In genomic region chrX:52934704-52935468, GRCh38 we compare ENCODE assay signal across 8 cellular contexts. TPM values are rescaled to one million over a fixed set of nuclear protein-coding genes. Genes with fewer than 3 reads are reported as not detected.
DNase-seq lines count a peak whose midpoint lies in the region; TF ChIP-seq lines count a peak whose summit lies in the region.

No MANE protein-coding gene starts in this region.

- H3K9me3 Mint-ChIP-seq in neural crest cell, result no peaks in the 10 kb centered on the region

- no peaks in the 10 kb centered on the region for H3K36me3 ChIP-seq in HAP-1 (replicated peaks)
- H3K36me3 ChIP-seq in stomach smooth muscle (ENCODE audit: control insufficient read depth in 2 of 2, insufficient read depth in 2 of 2, low read length in 2 of 2), result no peaks in the 10 kb centered on the region

- DNase-seq in GF-D8 (lab: John Stamatoyannopoulos, UW) (peak; percentile 79), HAP-1 (ENCODE audit: low spot score in 2 of 2) (peak; percentile 94 to 97), M059J (ENCODE audit: low read depth) (peak; percentile 95), fibroblast of the conjunctiva (ENCODE audit: low read depth) (peak; percentile 94), neural crest cell (ENCODE audit: low read depth, low spot score) (peak; percentile 90)
- peak; percentile 95 for DNase-seq in activated effector memory CD4-positive, alpha-beta T cell treated with anti-CD3 and anti-CD28 coated beads, Interleukin-2, amount 50 U/mL, for 16 hours

- 0 out of 2 replicates have a peak, but pooled peaks cover 5% of the 10 kb centered on the region for H3K4me1 ChIP-seq in HAP-1
- peaks cover 8% of the 10 kb centered on the region for H3K4me1 ChIP-seq in stomach smooth muscle (ENCODE audit: control insufficient read depth, insufficient read depth, low read length)

- H3K27me3 ChIP-seq in HAP-1 (ENCODE audit: low read depth), result no peaks in the 10 kb centered on the region
- H3K27me3 ChIP-seq in stomach smooth muscle (ENCODE audit: control insufficient read depth in 1 of 2, insufficient read depth in 2 of 2, low read length in 2 of 2), result no peaks in the 10 kb centered on the region

- peak; percentile 89 for TF ChIP-seq CTCF in neural crest cell (conservative IDR thresholded peaks at IDR 0.05)

- peaks cover 11% of the 10 kb centered on the region for H3K4me1 Mint-ChIP-seq in neural crest cell

- H3K4me3 Mint-ChIP-seq in neural crest cell, result peak overlapping the region; percentile 93

- TF ChIP-seq POLR2A in Raji (IDR thresholded peaks at IDR 0.05; ENCODE audit: insufficient read depth, low read depth, low read length), result peak; percentile 77

- H3K4me3 ChIP-seq in HAP-1 (peak overlapping the region; percentile 96), stomach smooth muscle (ENCODE audit: low read length in 2 of 2) (peak overlapping the region; percentile 78 to 96)

- H3K27ac ChIP-seq in stomach smooth muscle (ENCODE audit: low read length), result peak overlapping the region; percentile 95

- H3K36me3 Mint-ChIP-seq in neural crest cell (ENCODE audit: low read depth), result no peaks in the 10 kb centered on the region

- H3K9me3 ChIP-seq in HAP-1, result no peaks in the 10 kb centered on the region
- no peaks in the 10 kb centered on the region for H3K9me3 ChIP-seq in stomach smooth muscle (ENCODE audit: control insufficient read depth in 2 of 2, low read length in 2 of 2)

- H3K27me3 Mint-ChIP-seq in neural crest cell (ENCODE audit: low read depth), result no peaks in the 10 kb centered on the region

- peak overlapping the region; percentile 93 to 98 for H3K9ac ChIP-seq in stomach smooth muscle (ENCODE audit: low read length in 2 of 2)

- peak overlapping the region; percentile 98 for H3K27ac Mint-ChIP-seq in neural crest cell (ENCODE audit: unreplicated experiment)

- in situ Hi-C loops in HAP-1 (cut with MboI; ENCODE audit: low sequenced_read_pairs), result no loop called here

RNA-seq across cellular contexts. Expression of gene FAM156A, which starts 23.4 kb away (rescaled TPM):
- total RNA-seq in M059J (2014; rRNA removed; shearing (Covaris generic)), result 23.1 and 26.1 TPM in 2 replicates
- total RNA-seq in neural crest cell, result 21.7 and 24.6 TPM in 2 replicates

RNA-seq across cellular contexts. Expression of gene FAM156B, which starts 37.8 kb away (rescaled TPM):
- total RNA-seq in M059J (2014; rRNA removed; shearing (Covaris generic)), result 15.2 and 22.1 TPM in 2 replicates
- 13.7 and 16.2 TPM in 2 replicates for total RNA-seq in neural crest cell

Comparison
In these comparisons a context has a peak if more than half of its experiments do, and no peak if none do; other contexts are left out.
1. Peak in every context shown above with its lines: DNase-seq, H3K4me3 ChIP-seq and H3K27ac ChIP-seq.